1 cellular context compared by ENCODE assay signal in genomic region chr10:5583525-5584175, GRCh38.
TF ChIP-seq lines count a peak whose summit lies in the region.

No MANE protein-coding gene starts in this region.

TF ChIP-seq in H1, 55 proteins besides CTCF, POLR2A, EP300 and RAD21 (continued from another document):
- no peak for TF ChIP-seq EZH2 (IDR thresholded peaks at IDR 0.05; ENCODE audit: low read depth, low read length, severe bottlenecking)
- TF ChIP-seq HDAC2 (IDR thresholded peaks at IDR 0.05; ENCODE audit: borderline replicate concordance in 1 of 2, low read depth in 2 of 2, low read length in 2 of 2): 0 out of 4 replicates have a peak, but pooled peaks of 1 of the 2 experiments have one; percentile 11
- TF ChIP-seq JUN (IDR thresholded peaks at IDR 0.05; ENCODE audit: low read depth, low read length): no peak
- no peak for TF ChIP-seq TCF12 (IDR thresholded peaks at IDR 0.05; ENCODE audit: low read depth, low read length)
- peak in 1 of 2 experiments; percentile 47; a peak in 1 of 4 replicates for TF ChIP-seq SIN3A (conservative IDR thresholded peaks at IDR 0.05 in 1 of 2, IDR thresholded peaks at IDR 0.05 in 1 of 2; ENCODE audit: low read depth in 1 of 2, low read length in 2 of 2)
- TF ChIP-seq KDM5A (IDR thresholded peaks at IDR 0.05; ENCODE audit: low read length): no peak
- 0 out of 2 replicates have a peak, but pooled peaks have one; percentile 43 for TF ChIP-seq CHD2 (IDR thresholded peaks at IDR 0.05; ENCODE audit: low read length)
- TF ChIP-seq, protein P1, sequence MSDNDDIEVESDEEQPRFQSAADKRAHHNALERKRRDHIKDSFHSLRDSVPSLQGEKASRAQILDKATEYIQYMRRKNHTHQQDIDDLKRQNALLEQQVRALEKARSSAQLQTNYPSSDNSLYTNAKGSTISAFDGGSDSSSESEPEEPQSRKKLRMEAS (IDR thresholded peaks at IDR 0.05): no peak
